ENCODE assay signal across 20 cellular contexts in genomic region chr20:47814632-47815415, GRCh38.
"Had no signal": no experiment of that assay in that cellular context is flagged by ENCODE, and none has a peak within 500 bp of the region (broad histone marks: within the 10 kb centered on the region; RNA-seq: fewer than 3 reads in every experiment).

No MANE protein-coding gene starts in this region.

- FAIRE-seq: endothelial cell of umbilical vein had no signal

- H3K36me3 Mint-ChIP-seq: activated CD8-positive, alpha-beta memory T cell treated with anti-CD3 and anti-CD28 coated beads, Interleukin-2, amount 10 ng/mL, durations not matched to agents 7 days and 5 days; activated naive CD8-positive, alpha-beta T cell treated with anti-CD3 and anti-CD28 coated beads, Interleukin-2, amount 10 ng/mL, durations not matched to agents 7 days and 5 days; T-cell had no signal

- H3K4me3 Mint-ChIP-seq: activated CD4-positive, alpha-beta memory T cell treated with anti-CD3 and anti-CD28 coated beads, Interleukin-2, amount 10 ng/mL, durations not matched to agents 7 days and 5 days; activated CD8-positive, alpha-beta memory T cell treated with anti-CD3 and anti-CD28 coated beads, Interleukin-2, amount 10 ng/mL, durations not matched to agents 7 days and 5 days; activated naive CD8-positive, alpha-beta T cell treated with anti-CD3 and anti-CD28 coated beads, Interleukin-2, amount 10 ng/mL, durations not matched to agents 7 days and 5 days; dendritic cell treated with granulocyte-macrophage colony-stimulating factor and Interleukin-4, amounts not matched to agents 40 ng/mL and 50 ng/mL, for 4 days; naive thymus-derived CD4-positive, alpha-beta T cell; T-cell had no signal

- H3K9ac ChIP-seq: parathyroid adenoma had no signal

- H3K9me3 Mint-ChIP-seq: activated CD4-positive, alpha-beta memory T cell treated with anti-CD3 and anti-CD28 coated beads, Interleukin-2, amount 10 ng/mL, durations not matched to agents 7 days and 5 days; activated naive CD8-positive, alpha-beta T cell treated with anti-CD3 and anti-CD28 coated beads, Interleukin-2, amount 10 ng/mL, durations not matched to agents 7 days and 5 days; dendritic cell treated with granulocyte-macrophage colony-stimulating factor and Interleukin-4, amounts not matched to agents 40 ng/mL and 50 ng/mL, for 4 days had no signal

- H3K27ac ChIP-seq: brain microvascular endothelial cell, esophagus muscularis mucosa, parathyroid adenoma, tibial artery, uterus had no signal

- H3K36me3 ChIP-seq: brain microvascular endothelial cell, esophagus muscularis mucosa, tibial artery, uterus had no signal

- H3K9me3 ChIP-seq: uterus had no signal

- H3K27me3 ChIP-seq: uterus had no signal

- H3K79me2 ChIP-seq: parathyroid adenoma had no signal

- H3K4me1 Mint-ChIP-seq: activated CD4-positive, alpha-beta memory T cell treated with anti-CD3 and anti-CD28 coated beads, Interleukin-2, amount 10 ng/mL, durations not matched to agents 7 days and 5 days; activated CD8-positive, alpha-beta memory T cell treated with anti-CD3 and anti-CD28 coated beads, Interleukin-2, amount 10 ng/mL, durations not matched to agents 7 days and 5 days; activated naive CD8-positive, alpha-beta T cell treated with anti-CD3 and anti-CD28 coated beads, Interleukin-2, amount 10 ng/mL, durations not matched to agents 7 days and 5 days; naive thymus-derived CD4-positive, alpha-beta T cell; T-cell had no signal

- H2AFZ ChIP-seq: parathyroid adenoma had no signal

- H3K4me3 ChIP-seq: esophagus muscularis mucosa, tibial artery, uterus had no signal

- H3K27ac Mint-ChIP-seq: activated CD4-positive, alpha-beta memory T cell treated with anti-CD3 and anti-CD28 coated beads, Interleukin-2, amount 10 ng/mL, durations not matched to agents 7 days and 5 days; activated CD8-positive, alpha-beta memory T cell treated with anti-CD3 and anti-CD28 coated beads, Interleukin-2, amount 10 ng/mL, durations not matched to agents 7 days and 5 days; activated naive CD8-positive, alpha-beta T cell treated with anti-CD3 and anti-CD28 coated beads, Interleukin-2, amount 10 ng/mL, durations not matched to agents 7 days and 5 days; dendritic cell treated with granulocyte-macrophage colony-stimulating factor and Interleukin-4, amounts not matched to agents 40 ng/mL and 50 ng/mL, for 4 days; naive thymus-derived CD4-positive, alpha-beta T cell; T-cell had no signal

- DNase-seq: activated CD4-positive, alpha-beta memory T cell treated with anti-CD3 and anti-CD28 coated beads, Interleukin-2, amount 10 ng/mL, durations not matched to agents 7 days and 5 days; activated CD4-positive, alpha-beta T cell treated with anti-CD3 and anti-CD28 coated beads for 48 hours; activated CD4-positive, CD25-positive, alpha-beta regulatory T cell; activated CD8-positive, alpha-beta memory T cell treated with anti-CD3 and anti-CD28 coated beads, Interleukin-2, amount 10 ng/mL, durations not matched to agents 7 days and 5 days; activated naive CD4-positive, alpha-beta T cell treated with Interleukin-2 at 50 U/mL for 16 hours; activated naive CD8-positive, alpha-beta T cell treated with anti-CD3 and anti-CD28 coated beads, Interleukin-2, amount 10 ng/mL, durations not matched to agents 7 days and 5 days; brain microvascular endothelial cell; cerebellar nuclear complex; effector CD8-positive, alpha-beta T cell; mesenchymal stem cell; naive thymus-derived CD4-positive, alpha-beta T cell; stimulated activated naive CD4-positive, alpha-beta T cell treated with Interleukin-2 at 50 U/mL for 16 hours; T-cell; T-helper 9 cell; uterus had no signal

- H3K4me1 ChIP-seq: esophagus muscularis mucosa, parathyroid adenoma, tibial artery, uterus had no signal
